ENCODE assay signal across 11 cellular contexts in genomic region chr5:10726179-10726912, GRCh38. TPM values are rescaled to one million over a fixed set of nuclear protein-coding genes. Genes with fewer than 3 reads are reported as not detected.
A peak's percentile ranks its signal among the peaks of the same experiment; 100 is the strongest.
DNase-seq lines count a peak whose midpoint lies in the region; ATAC-seq, FAIRE-seq and TF ChIP-seq lines count a peak whose summit lies in the region.
"Had no signal": no experiment of that assay in that cellular context is flagged by ENCODE, and none has a peak within 500 bp of the region (broad histone marks: within the 10 kb centered on the region; RNA-seq: fewer than 3 reads in every experiment).

No MANE protein-coding gene starts in this region.

- H3K27ac ChIP-seq in A549: peak overlapping the region in 1 of 2 experiments; percentile 85; a peak in 4 of 6 replicates

- CTCF ChIA-PET in A549 (lab: Yijun Ruan, JAX): interaction anchor here (1.1 to 4.2 kb wide), 3 partner anchors 24 to 31 kb away, joined by 4 to 29 read pairs (median 8); no protein-coding TSS in a partner anchor
- CTCF ChIA-PET in GM10248 (lab: Yijun Ruan, JAX): interaction anchor here (0.7 to 1.9 kb wide), 5 partner anchors 11 to 274 kb away, joined by 3 to 6 read pairs (median 5); no protein-coding TSS in a partner anchor

- DNase-seq in A549 (ENCODE audit: low read depth in 1 of 2, low spot score in 1 of 2) (no peak), LHCN-M2 (ENCODE audit: low read depth) (peak; percentile 22), fibroblast of mammary gland (ENCODE audit: low read depth) (peak; percentile 42), AML-193 (lab: John Stamatoyannopoulos, UW) (no peak), head of caudate nucleus (no peak), GM10248 (ENCODE audit: extremely low spot score) (no peak), NOMO-1 treated with DMSO at 0.1 percent for 48 hours (lab: John Stamatoyannopoulos, UW; ENCODE audit: unreplicated experiment) (no peak)
- DNase-seq: activated naive CD4-positive, alpha-beta T cell treated with anti-CD3 and anti-CD28 coated beads, Interleukin-2, amount 50 U/mL, for 16 hours; kidney glomerular epithelial cell had no signal

- no peak overlapping the region for H3K4me3 ChIP-seq in A549
- H3K4me3 ChIP-seq in fibroblast of mammary gland (ENCODE audit: control insufficient read depth, low read depth, low read length): no peak overlapping the region

- ATAC-seq in A549 (no peak), GM19025 (IDR thresholded peaks at IDR 0.05; ENCODE audit: low read depth, unreplicated experiment) (peak; percentile 6)

- 93% methylated on average over 10 of the region's 10 CpGs for WGBS in A549 (ENCODE audit: missing lambda C conversion rate)

- H3K4me2 ChIP-seq in A549: 0 out of 3 replicates have a peak overlapping the region, but pooled peaks have one; percentile 91

- POLR2A ChIA-PET in A549 (lab: Yijun Ruan, JAX): interaction anchor here (1.4 kb wide), 1 partner anchor 26 kb away, joined by 4 read pairs; no protein-coding TSS in a partner anchor
- POLR2A ChIA-PET in GM10248 (lab: Yijun Ruan, JAX): no interaction called here

- intact Hi-C loops in head of caudate nucleus (cut with DNase I): no loop called here

- peaks cover 29% of the 10 kb centered on the region for H3K4me1 ChIP-seq in A549

- TF ChIP-seq CTCF in A549 (IDR thresholded peaks at IDR 0.05): no peak
- TF ChIP-seq CTCF in fibroblast of mammary gland (conservative IDR thresholded peaks at IDR 0.05; ENCODE audit: control insufficient read depth, insufficient read depth, low read depth, low read length): no peak
- no peak for TF ChIP-seq CTCF in GM10248 (IDR thresholded peaks at IDR 0.05; ENCODE audit: control extremely low read depth, extremely low read depth, low read depth, missing control alignments)

- TF ChIP-seq POLR2A in A549 (IDR thresholded peaks at IDR 0.05; ENCODE audit: low read length): no peak

- no peak for TF ChIP-seq EP300 in A549 (IDR thresholded peaks at IDR 0.05)

- TF ChIP-seq RAD21 in A549 (conservative IDR thresholded peaks at IDR 0.05 in 1 of 2, IDR thresholded peaks at IDR 0.05 in 1 of 2): no peak

- FAIRE-seq in A549 (lab: Jason Lieb, UNC): no peak
- FAIRE-seq: D721Med had no signal

- H3K9me3 ChIP-seq in A549: no peaks in the 10 kb centered on the region

TF ChIP-seq in A549, 52 proteins besides CTCF, POLR2A, EP300 and RAD21:
- no peak for TF ChIP-seq HMGXB4 (CRISPR knock-in tag; IDR thresholded peaks at IDR 0.05; ENCODE audit: borderline replicate concordance)
- TF ChIP-seq REST (IDR thresholded peaks at IDR 0.05): no peak
- TF ChIP-seq EHF (CRISPR knock-in tag; IDR thresholded peaks at IDR 0.05): no peak
- TF ChIP-seq PHF8 (IDR thresholded peaks at IDR 0.05; ENCODE audit: borderline replicate concordance, low read depth): no peak
- TF ChIP-seq CEBPB (IDR thresholded peaks at IDR 0.05): no peak
- TF ChIP-seq RCOR1 (IDR thresholded peaks at IDR 0.05; ENCODE audit: low read depth, low read length): no peak
- TF ChIP-seq MAZ (IDR thresholded peaks at IDR 0.05; ENCODE audit: borderline replicate concordance, low read depth, low read length): no peak
- no peak for TF ChIP-seq ZSCAN20 (CRISPR knock-in tag; IDR thresholded peaks at IDR 0.05)
- TF ChIP-seq RFX5 (IDR thresholded peaks at IDR 0.05): no peak
- TF ChIP-seq CHD4 (IDR thresholded peaks at IDR 0.05; ENCODE audit: borderline replicate concordance): no peak
- TF ChIP-seq JUN (IDR thresholded peaks at IDR 0.05): no peak
- no peak for TF ChIP-seq USF2 (IDR thresholded peaks at IDR 0.05)
TF ChIP-seq in A549: peak in this region for 0.

RNA-seq across cellular contexts. Expression of gene DAP, which starts 34.7 kb away (rescaled TPM):
- polyA plus RNA-seq in A549 (2011; rRNA removed) (24.2 and 46.4 TPM in 2 replicates), A549 (2017; fragmentation: RNase III; extraction: RNeasy Plus Mini Kit Qiagen cat#74134 plus additional on column Dnase treatment) (47.3 to 65.0 TPM (median 54.9 TPM) in 3 replicates)
- polyA plus RNA-seq in A549 (2012; cell fraction: cytosol; rRNA removed): 36.5 and 45.3 TPM in 2 replicates
- 23.6 and 24.7 TPM in 2 replicates for polyA plus RNA-seq in A549 (2012; cell fraction: nucleus; rRNA removed)
- polyA minus RNA-seq in A549 (2011; rRNA and poly(A)+ RNA removed): 55.9 and 67.3 TPM in 2 replicates
- total RNA-seq in LHCN-M2 (2014; rRNA removed): 45.0 and 62.7 TPM in 2 replicates
- 161 TPM for polyA plus RNA-seq in LHCN-M2 (2012)

Comparison
In these comparisons a context has a peak if more than half of its experiments do, and no peak if none do; other contexts are left out.
1. DNase-seq: peak in LHCN-M2 (single experiment) and fibroblast of mammary gland (single experiment); none in A549 (0 of 2), AML-193 (0 of 2), head of caudate nucleus (0 of 42), GM10248 (single experiment) and NOMO-1 treated with DMSO at 0.1 percent for 48 hours (single experiment).